Comparison of ENCODE assay signal across 24 cellular contexts in genomic region chr6:168496139-168496840, GRCh38. TPM values are rescaled to one million over a fixed set of nuclear protein-coding genes. Genes with fewer than 3 reads are reported as not detected.
A peak's percentile ranks its signal among the peaks of the same experiment; 100 is the strongest.
DNase-seq lines count a peak whose midpoint lies in the region; ATAC-seq and TF ChIP-seq lines count a peak whose summit lies in the region.
"Had no signal": no experiment of that assay in that cellular context is flagged by ENCODE, and none has a peak within 500 bp of the region (broad histone marks: within the 10 kb centered on the region; RNA-seq: fewer than 3 reads in every experiment).

No MANE protein-coding gene starts in this region.

- peak; percentile 74 for ATAC-seq in GM23338
- peak; percentile 21; the same call in 1 of the 2 replicates for ATAC-seq in WTC11
- no peak for ATAC-seq in HG03469 (IDR thresholded peaks at IDR 0.05; ENCODE audit: unreplicated experiment)
- no peak for ATAC-seq in HG03460 (IDR thresholded peaks at IDR 0.05; ENCODE audit: unreplicated experiment)
- ATAC-seq: HCT116 had no signal

- H3K4me3 Mint-ChIP-seq in GM23338 (no peak overlapping the region), WTC11 (no peak overlapping the region), mesothelial cell of epicardium (no peak overlapping the region)

- no peaks in the 10 kb centered on the region for H4K20me1 ChIP-seq in GM23338 (replicated peaks; ENCODE audit: insufficient read depth)
- H4K20me1 ChIP-seq: BLaER1 had no signal

- H3K36me3 Mint-ChIP-seq in GM23338 (ENCODE audit: low read depth) (no peaks in the 10 kb centered on the region), WTC11 (no peaks in the 10 kb centered on the region), mesothelial cell of epicardium (no peaks in the 10 kb centered on the region)
- H3K36me3 Mint-ChIP-seq: CD4-positive, CD25-positive, alpha-beta regulatory T cell had no signal

- H3K27ac Mint-ChIP-seq in GM23338 (no peak overlapping the region), WTC11 (peak overlapping the region; percentile 65), mesothelial cell of epicardium (peak overlapping the region; percentile 4)
- H3K27ac Mint-ChIP-seq: CD4-positive, CD25-positive, alpha-beta regulatory T cell had no signal

- POLR2A ChIA-PET in WTC11 (lab: Charles Lee), result no interaction called here

- TF ChIP-seq CTCF in GM23338 (conservative IDR thresholded peaks at IDR 0.05; ENCODE audit: low read depth in 2 of 2), result no peak
- TF ChIP-seq CTCF in WTC11 (IDR thresholded peaks at IDR 0.05), result no peak
- no peak for TF ChIP-seq CTCF in mesothelial cell of epicardium (IDR thresholded peaks at IDR 0.05; ENCODE audit: unreplicated experiment)

- no peak overlapping the region for H3K9ac ChIP-seq in stomach smooth muscle (ENCODE audit: low read length in 2 of 2)
- H3K9ac ChIP-seq: BLaER1, GM23248, KMS-11 had no signal

- CTCF ChIA-PET in WTC11 (lab: Charles Lee), result no interaction called here

- H3K79me2 ChIP-seq in GM23338 (replicated peaks; ENCODE audit: insufficient read depth), result no peaks in the 10 kb centered on the region

- H3K9me2 ChIP-seq in GM23338 (ENCODE audit: insufficient read depth), result no peaks in the 10 kb centered on the region

- H3K36me3 ChIP-seq in GM23338 (ENCODE audit: insufficient read depth) (no peaks in the 10 kb centered on the region), stomach smooth muscle (ENCODE audit: control insufficient read depth in 2 of 2, insufficient read depth in 2 of 2, low read length in 2 of 2) (no peaks in the 10 kb centered on the region)
- H3K36me3 ChIP-seq: BLaER1, SJSA1 had no signal

- H3K27me3 ChIP-seq in GM23338 (ENCODE audit: insufficient read depth) (no peaks in the 10 kb centered on the region), stomach smooth muscle (ENCODE audit: control insufficient read depth in 1 of 2, insufficient read depth in 2 of 2, low read length in 2 of 2) (no peaks in the 10 kb centered on the region)
- H3K27me3 ChIP-seq: BLaER1, SJSA1 had no signal

- H3K4me2 ChIP-seq in GM23338, result no peak overlapping the region
- H3K4me2 ChIP-seq: BLaER1, KMS-11 had no signal

- no peak overlapping the region for H3K4me3 ChIP-seq in GM23338
- H3K4me3 ChIP-seq in stomach smooth muscle (ENCODE audit: low read length in 2 of 2), result peak overlapping the region in 1 of 2 donors; percentile 22
- H3K4me3 ChIP-seq: BLaER1, GM23248, SJSA1 had no signal

- H3K9me3 ChIP-seq in stomach smooth muscle (ENCODE audit: control insufficient read depth in 2 of 2, low read length in 2 of 2), result no peaks in the 10 kb centered on the region
- H3K9me3 ChIP-seq: BLaER1 had no signal

- H3K27ac ChIP-seq in GM23338 (ENCODE audit: low read depth), result no peak overlapping the region
- H3K27ac ChIP-seq in stomach smooth muscle (ENCODE audit: low read length), result peak overlapping the region; percentile 18
- H3K27ac ChIP-seq: BLaER1, GM23248, KMS-11, SJSA1 had no signal

- H3K27me3 Mint-ChIP-seq in GM23338 (ENCODE audit: insufficient read depth, low read depth, poor library complexity) (peaks cover 3% of the 10 kb centered on the region), WTC11 (ENCODE audit: low read depth) (no peaks in the 10 kb centered on the region), mesothelial cell of epicardium (ENCODE audit: low read depth) (peaks cover 3% of the 10 kb centered on the region)
- H3K27me3 Mint-ChIP-seq: CD4-positive, CD25-positive, alpha-beta regulatory T cell had no signal

- H3F3A ChIP-seq in GM23338 (replicated peaks; ENCODE audit: low read depth), result no peaks in the 10 kb centered on the region

- peaks cover 4% of the 10 kb centered on the region; the same call in 1 of the 2 replicates for H3K4me1 ChIP-seq in GM23338 (ENCODE audit: insufficient read depth)
- H3K4me1 ChIP-seq in stomach smooth muscle (ENCODE audit: control insufficient read depth, insufficient read depth, low read length), result peaks cover 40% of the 10 kb centered on the region
- H3K4me1 ChIP-seq: BLaER1, SJSA1 had no signal

- no peaks in the 10 kb centered on the region for H3K9me3 Mint-ChIP-seq in GM23338
- no peaks in the 10 kb centered on the region for H3K9me3 Mint-ChIP-seq in WTC11
- no peaks in the 10 kb centered on the region for H3K9me3 Mint-ChIP-seq in mesothelial cell of epicardium

- peaks cover 22% of the 10 kb centered on the region for H3K4me1 Mint-ChIP-seq in GM23338
- peaks cover 28% of the 10 kb centered on the region for H3K4me1 Mint-ChIP-seq in WTC11
- peaks cover 21% of the 10 kb centered on the region for H3K4me1 Mint-ChIP-seq in mesothelial cell of epicardium
- H3K4me1 Mint-ChIP-seq: CD4-positive, CD25-positive, alpha-beta regulatory T cell had no signal

- DNase-seq in GM23338 (ENCODE audit: low spot score) (peak; percentile 17), WTC11 (ENCODE audit: low spot score) (no peak), mesothelial cell of epicardium (ENCODE audit: low spot score in 2 of 2, unreplicated experiment in 2 of 2) (no peak), HPDE6-E6E7 (ENCODE audit: extremely low spot score) (no peak)
- DNase-seq: CD4-positive, CD25-positive, alpha-beta regulatory T cell; DMS153; DND-41; GM23248; IMR-90; NCI-H1048; NCI-H2081; NCI-H226; NCI-H510A; NCI-H69; Right ventricle myocardium superior; RPMI8226 had no signal

- peak overlapping the region; percentile 10; the same call in 1 of the 2 replicates for H2AFZ ChIP-seq in GM23338
- H2AFZ ChIP-seq: GM23248 had no signal

TF ChIP-seq in GM23338, 12 proteins besides CTCF, POLR2A, EP300 and RAD21 (continues in another document):
- TF ChIP-seq EZH2 (IDR thresholded peaks at IDR 0.05; ENCODE audit: low read depth, unreplicated experiment), result no peak
- TF ChIP-seq NANOG (IDR thresholded peaks at IDR 0.05; ENCODE audit: borderline replicate concordance), result no peak
- no peak for TF ChIP-seq POLR2AphosphoS5 (IDR thresholded peaks at IDR 0.05; ENCODE audit: low read depth)
- TF ChIP-seq ZNF331 (CRISPR knock-in tag; IDR thresholded peaks at IDR 0.05; ENCODE audit: low read depth), result no peak
- TF ChIP-seq EZH2phosphoT487 (IDR thresholded peaks at IDR 0.05; ENCODE audit: unreplicated experiment), result no peak
- TF ChIP-seq JUNB (IDR thresholded peaks at IDR 0.05; ENCODE audit: unreplicated experiment), result no peak

TF ChIP-seq in WTC11, 78 proteins besides CTCF, POLR2A, EP300 and RAD21:
- TF ChIP-seq SOX15 (CRISPR knock-in tag; IDR thresholded peaks at IDR 0.05), result no peak
- no peak for TF ChIP-seq ZSCAN18 (CRISPR knock-in tag; IDR thresholded peaks at IDR 0.05)
- no peak for TF ChIP-seq SP1 (CRISPR knock-in tag; conservative IDR thresholded peaks at IDR 0.05)
- no peak for TF ChIP-seq ETV6 (CRISPR knock-in tag; IDR thresholded peaks at IDR 0.05)
- TF ChIP-seq CBFB (CRISPR knock-in tag; IDR thresholded peaks at IDR 0.05; ENCODE audit: low read depth), result no peak
- TF ChIP-seq ZNF396 (CRISPR knock-in tag; IDR thresholded peaks at IDR 0.05; ENCODE audit: borderline replicate concordance), result no peak
- no peak for TF ChIP-seq RELA (CRISPR knock-in tag; IDR thresholded peaks at IDR 0.05; ENCODE audit: borderline replicate concordance)
- TF ChIP-seq ZNF219 (CRISPR knock-in tag; IDR thresholded peaks at IDR 0.05; ENCODE audit: borderline replicate concordance), result no peak
- no peak for TF ChIP-seq FOXP4 (CRISPR knock-in tag; IDR thresholded peaks at IDR 0.05)
- TF ChIP-seq CREM (CRISPR knock-in tag; IDR thresholded peaks at IDR 0.05), result no peak

RNA-seq across cellular contexts. Expression of gene SMOC2, which starts 55.3 kb away (rescaled TPM):
- total RNA-seq in GM23338 (2014; rRNA removed; shearing (Covaris generic)), result 5.1 and 6.5 TPM in 2 replicates
- polyA plus RNA-seq in GM23338 (2016; fragmentation: Nextera tagmentation; extraction: Ambion mirVana), result 3.5 and 4.3 TPM in 2 replicates
- total RNA-seq in WTC11 (2021) (3.3 to 3.9 TPM (median 3.6 TPM) in 3 replicates), mesothelial cell of epicardium (4.4 to 4.9 TPM (median 4.8 TPM) in 3 replicates)
- total RNA-seq: CD4-positive, CD25-positive, alpha-beta regulatory T cell; GM23248; IMR-90; SJSA1 had no signal
- polyA plus RNA-seq: AG04450; CD4-positive, CD25-positive, alpha-beta regulatory T cell; GM23248; IMR-90 had no signal

Comparison
In these comparisons a context has a peak if more than half of its experiments do, and no peak if none do; other contexts are left out.
1. ATAC-seq: peak in GM23338 (single experiment) and WTC11 (single experiment); none in HG03469 (single experiment) and HG03460 (single experiment).